Comparison of ENCODE assay signal across 20 cellular contexts in genomic region chr1:230142608-230143209, GRCh38.
A peak's percentile ranks its signal among the peaks of the same experiment; 100 is the strongest.
DNase-seq lines count a peak whose midpoint lies in the region; TF ChIP-seq lines count a peak whose summit lies in the region.
"Had no signal": no experiment of that assay in that cellular context is flagged by ENCODE, and none has a peak within 500 bp of the region (broad histone marks: within the 10 kb centered on the region; RNA-seq: fewer than 3 reads in every experiment).

No MANE protein-coding gene starts in this region.

- DNase-seq in CD14-positive monocyte (ENCODE audit: low spot score) (no peak), cerebellar cortex (ENCODE audit: low spot score) (peak; percentile 64), PC-9 (no peak), GM13977 (ENCODE audit: low spot score) (no peak), AG08396 (ENCODE audit: low spot score) (no peak), NCI-H2081 treated with DMSO at 0.1 percent for 48 hours (lab: John Stamatoyannopoulos, UW) (no peak)
- DNase-seq: activated CD4-positive, alpha-beta T cell treated with anti-CD3 and anti-CD28 coated beads, Interleukin-2, amount 50 U/mL, for 48 hours; activated naive CD4-positive, alpha-beta T cell treated with Interleukin-2 at 50 U/mL for 16 hours; cortex of kidney; foreskin fibroblast; NCI-H1048; NCI-H2107; NCI-H524 treated with DMSO at 0.1 percent for 48 hours; SJCRH30; stimulated activated CD4-positive, alpha-beta T cell treated with anti-CD3 and anti-CD28 coated beads, Interleukin-12 subunit alpha, Interleukin-12 subunit beta, amount 100 ng/mL, for 4 hours; T-helper 2 cell; WERI-Rb-1 had no signal

- H4K20me1 ChIP-seq in KMS-11 (ENCODE audit: insufficient read depth) (0 out of 2 replicates have a peak, but pooled peaks cover 8% of the 10 kb centered on the region), PC-9 (ENCODE audit: insufficient read depth) (peaks cover 10% of the 10 kb centered on the region; the same call in 1 of the 2 replicates)

- H3K36me3 ChIP-seq in KMS-11 (ENCODE audit: insufficient read depth) (no peaks in the 10 kb centered on the region), PC-9 (ENCODE audit: low read depth) (no peaks in the 10 kb centered on the region)
- H3K36me3 ChIP-seq: ascending aorta, SJCRH30 had no signal

- no peaks in the 10 kb centered on the region for H3K9me3 Mint-ChIP-seq in CD14-positive monocyte
- no peaks in the 10 kb centered on the region for H3K9me3 Mint-ChIP-seq in nephron

- no peak overlapping the region for H3K9ac ChIP-seq in KMS-11

- no peaks in the 10 kb centered on the region for H3K27me3 ChIP-seq in KMS-11 (ENCODE audit: insufficient read depth, low read depth)
- no peaks in the 10 kb centered on the region for H3K27me3 ChIP-seq in PC-9 (ENCODE audit: insufficient read depth, low read depth)
- H3K27me3 ChIP-seq: ascending aorta, SJCRH30 had no signal

- H3K79me2 ChIP-seq in KMS-11 (ENCODE audit: insufficient read depth, low read depth) (peaks cover 100% of the 10 kb centered on the region), PC-9 (ENCODE audit: low read depth) (peaks cover 11% of the 10 kb centered on the region; the same call in 1 of the 2 replicates)

- H3K27me3 Mint-ChIP-seq in CD14-positive monocyte (ENCODE audit: low read depth in 3 of 3) (peaks cover 0 to 2% (median 0%) of the 10 kb centered on the region in 3 donors), nephron (ENCODE audit: low read depth) (no peaks in the 10 kb centered on the region)

- intact Hi-C loops in CD14-positive monocyte (cut with micrococcal nuclease) (no loop called here), PC-9 (cut with micrococcal nuclease; ENCODE audit: unreplicated experiment) (no loop called here)

- H3K36me3 Mint-ChIP-seq in CD14-positive monocyte = peaks cover 8 to 17% of the 10 kb centered on the region in 2 donors
- no peaks in the 10 kb centered on the region for H3K36me3 Mint-ChIP-seq in nephron (ENCODE audit: low read depth)

- no peak for TF ChIP-seq CTCF in CD14-positive monocyte (IDR thresholded peaks at IDR 0.05)
- no peak for TF ChIP-seq CTCF in KMS-11 (conservative IDR thresholded peaks at IDR 0.05; ENCODE audit: low read depth, low read length)
- TF ChIP-seq CTCF in nephron (IDR thresholded peaks at IDR 0.05; ENCODE audit: unreplicated experiment in 3 of 3) = no peak
- TF ChIP-seq CTCF in PC-9 (conservative IDR thresholded peaks at IDR 0.05) = no peak
- TF ChIP-seq CTCF in GM13977 (IDR thresholded peaks at IDR 0.05; ENCODE audit: extremely low read depth, insufficient read depth, missing control alignments) = no peak

- H2AFZ ChIP-seq in KMS-11 (ENCODE audit: low read depth) (no peak overlapping the region), PC-9 (no peak overlapping the region)

- H3K4me2 ChIP-seq in KMS-11 (peak overlapping the region; percentile 93; the same call in 1 of the 2 replicates), PC-9 (no peak overlapping the region)

- no peak overlapping the region for H3K4me3 ChIP-seq in KMS-11 (IDR thresholded peaks at IDR 0.05; ENCODE audit: insufficient read depth, low read depth, low read length)
- no peak overlapping the region for H3K4me3 ChIP-seq in PC-9
- H3K4me3 ChIP-seq: ascending aorta, SJCRH30 had no signal

- no peak overlapping the region for H3K27ac ChIP-seq in KMS-11
- no peak overlapping the region for H3K27ac ChIP-seq in PC-9
- H3K27ac ChIP-seq: ascending aorta, SJCRH30, WERI-Rb-1 had no signal

- no peaks in the 10 kb centered on the region for H3K9me3 ChIP-seq in PC-9 (ENCODE audit: insufficient read depth, low read depth)
- H3K9me3 ChIP-seq: ascending aorta, SJCRH30 had no signal

- CTCF ChIA-PET in PC-9 (lab: Charles Lee) = interaction anchor here (0.7 kb wide), 1 partner anchor 57 kb away, joined by 3 read pairs; no protein-coding TSS in a partner anchor

- in situ Hi-C loops in GM13977 (cut with MboI; ENCODE audit: low pct_unique_long_range_greater_than_20kb, low sequenced_read_pairs, unreplicated experiment) = no loop called here

- no peaks in the 10 kb centered on the region for H3F3A ChIP-seq in PC-9 (ENCODE audit: insufficient read depth, low read depth)

- H3K27ac Mint-ChIP-seq in CD14-positive monocyte (peak overlapping the region in 4 of 7 donors; percentile 15 to 46 (median 27)), nephron (peak overlapping the region; percentile 63 to 83 (median 78))

- POLR2A ChIA-PET in PC-9 (lab: Charles Lee; ENCODE audit: unreplicated experiment) = interaction anchor here (0.7 kb wide), 1 partner anchor 40 kb away, joined by 3 read pairs; no protein-coding TSS in a partner anchor

- H3K4me3 Mint-ChIP-seq in CD14-positive monocyte = no peak overlapping the region
- peak overlapping the region; percentile 9 to 51 (median 31) for H3K4me3 Mint-ChIP-seq in nephron

- H3K4me1 Mint-ChIP-seq in CD14-positive monocyte (peaks cover 67% of the 10 kb centered on the region), nephron (peaks cover 86% of the 10 kb centered on the region)

- no peaks in the 10 kb centered on the region for H3K9me2 ChIP-seq in PC-9 (ENCODE audit: insufficient read depth)

- H3K4me1 ChIP-seq in KMS-11 (ENCODE audit: low read depth, poor library complexity, severe bottlenecking) (peaks cover 88% of the 10 kb centered on the region), PC-9 (replicated peaks; ENCODE audit: insufficient read depth) (no peaks in the 10 kb centered on the region)

- BruUV-seq in PC-9 (replicated peaks; lab: Mats Ljungman, UMichigan) = no TSS peak

Comparison
In these comparisons a context has a peak if more than half of its experiments do, and no peak if none do; other contexts are left out.
1. H3K4me3 Mint-ChIP-seq: peak in nephron (3 of 3); none in CD14-positive monocyte (0 of 2).